1 cellular context compared by ENCODE assay signal in genomic region chr7:73844848-73845460, GRCh38.
TF ChIP-seq lines count a peak whose summit lies in the region.

No MANE protein-coding gene starts in this region.

TF ChIP-seq in WTC11, 78 proteins besides CTCF, POLR2A, EP300 and RAD21 (continued from another document):
- TF ChIP-seq, protein P1, sequence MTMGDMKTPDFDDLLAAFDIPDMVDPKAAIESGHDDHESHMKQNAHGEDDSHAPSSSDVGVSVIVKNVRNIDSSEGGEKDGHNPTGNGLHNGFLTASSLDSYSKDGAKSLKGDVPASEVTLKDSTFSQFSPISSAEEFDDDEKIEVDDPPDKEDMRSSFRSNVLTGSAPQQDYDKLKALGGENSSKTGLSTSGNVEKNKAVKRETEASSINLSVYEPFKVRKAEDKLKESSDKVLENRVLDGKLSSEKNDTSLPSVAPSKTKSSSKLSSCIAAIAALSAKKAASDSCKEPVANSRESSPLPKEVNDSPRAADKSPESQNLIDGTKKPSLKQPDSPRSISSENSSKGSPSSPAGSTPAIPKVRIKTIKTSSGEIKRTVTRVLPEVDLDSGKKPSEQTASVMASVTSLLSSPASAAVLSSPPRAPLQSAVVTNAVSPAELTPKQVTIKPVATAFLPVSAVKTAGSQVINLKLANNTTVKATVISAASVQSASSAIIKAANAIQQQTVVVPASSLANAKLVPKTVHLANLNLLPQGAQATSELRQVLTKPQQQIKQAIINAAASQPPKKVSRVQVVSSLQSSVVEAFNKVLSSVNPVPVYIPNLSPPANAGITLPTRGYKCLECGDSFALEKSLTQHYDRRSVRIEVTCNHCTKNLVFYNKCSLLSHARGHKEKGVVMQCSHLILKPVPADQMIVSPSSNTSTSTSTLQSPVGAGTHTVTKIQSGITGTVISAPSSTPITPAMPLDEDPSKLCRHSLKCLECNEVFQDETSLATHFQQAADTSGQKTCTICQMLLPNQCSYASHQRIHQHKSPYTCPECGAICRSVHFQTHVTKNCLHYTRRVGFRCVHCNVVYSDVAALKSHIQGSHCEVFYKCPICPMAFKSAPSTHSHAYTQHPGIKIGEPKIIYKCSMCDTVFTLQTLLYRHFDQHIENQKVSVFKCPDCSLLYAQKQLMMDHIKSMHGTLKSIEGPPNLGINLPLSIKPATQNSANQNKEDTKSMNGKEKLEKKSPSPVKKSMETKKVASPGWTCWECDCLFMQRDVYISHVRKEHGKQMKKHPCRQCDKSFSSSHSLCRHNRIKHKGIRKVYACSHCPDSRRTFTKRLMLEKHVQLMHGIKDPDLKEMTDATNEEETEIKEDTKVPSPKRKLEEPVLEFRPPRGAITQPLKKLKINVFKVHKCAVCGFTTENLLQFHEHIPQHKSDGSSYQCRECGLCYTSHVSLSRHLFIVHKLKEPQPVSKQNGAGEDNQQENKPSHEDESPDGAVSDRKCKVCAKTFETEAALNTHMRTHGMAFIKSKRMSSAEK (CRISPR knock-in tag; IDR thresholded peaks at IDR 0.05; ENCODE audit: borderline replicate concordance), result no peak
